In genomic region chr12:103273645-103274044, GRCh38 we compare ENCODE assay signal across 20 cellular contexts.
A peak's percentile ranks its signal among the peaks of the same experiment; 100 is the strongest.
DNase-seq lines count a peak whose midpoint lies in the region; ATAC-seq, FAIRE-seq and TF ChIP-seq lines count a peak whose summit lies in the region.
"Had no signal": no experiment of that assay in that cellular context is flagged by ENCODE, and none has a peak within 500 bp of the region (broad histone marks: within the 10 kb centered on the region; RNA-seq: fewer than 3 reads in every experiment).

No MANE protein-coding gene starts in this region.

- TF ChIP-seq POLR2A in gastroesophageal sphincter (IDR thresholded peaks at IDR 0.05): no peak

- TF ChIP-seq EP300 in gastroesophageal sphincter (IDR thresholded peaks at IDR 0.05): no peak

- H3K27me3 ChIP-seq in gastroesophageal sphincter (no peaks in the 10 kb centered on the region), psoas muscle (ENCODE audit: insufficient read depth in 3 of 3, low read length in 2 of 3) (no peaks in the 10 kb centered on the region)
- H3K27me3 ChIP-seq: esophagus squamous epithelium, sigmoid colon, tibial artery had no signal

- H3K9me3 ChIP-seq in gastroesophageal sphincter (no peaks in the 10 kb centered on the region), psoas muscle (no peaks in the 10 kb centered on the region)
- H3K9me3 ChIP-seq: esophagus squamous epithelium, heart right ventricle, sigmoid colon, tibial artery had no signal

- no peak overlapping the region for H3K27ac ChIP-seq in gastroesophageal sphincter
- H3K27ac ChIP-seq in psoas muscle: no peak overlapping the region
- H3K27ac ChIP-seq: esophagus squamous epithelium, heart right ventricle, HL-60, sigmoid colon, tibial artery had no signal

- FAIRE-seq in GM18507 (lab: Jason Lieb, UNC): peak; percentile 56

- DNase-seq in DMS79 (lab: John Stamatoyannopoulos, UW) (peak; percentile 20), GM18507 (ENCODE audit: extremely low spot score, insufficient read length, low read depth) (no peak), NCI-H146 (lab: John Stamatoyannopoulos, UW) (peak; percentile 78), epithelial cell of esophagus (ENCODE audit: low read depth) (peak; percentile 57), left cardiac atrium (no peak), dermis blood vessel endothelial cell (no peak), psoas muscle (no peak)
- DNase-seq: activated naive CD4-positive, alpha-beta T cell treated with anti-CD3 and anti-CD28 coated beads for 36 hours; esophagus squamous epithelium; HCEC 1CT; heart right ventricle; KG1; NCI-H1436; nucleus accumbens; sigmoid colon; stimulated activated CD4-positive, alpha-beta T cell treated with anti-CD3 and anti-CD28 coated beads, Interleukin-4, amount 100 ng/mL, for 24 hours; tibial artery had no signal

- WGBS in gastroesophageal sphincter (ENCODE audit: low coverage in 1 of 2), 2 donors: 43 to 73% methylated on average over 1 to 3 of the region's 3 CpGs
- 68 to 71% (median 68%) methylated on average over 3 of the region's 3 CpGs for WGBS in psoas muscle, 3 donors

- TF ChIP-seq CTCF in epithelial cell of esophagus (IDR thresholded peaks at IDR 0.05; ENCODE audit: insufficient read depth, low read depth, low read length, missing control alignments) (no peak), gastroesophageal sphincter (IDR thresholded peaks at IDR 0.05) (no peak), psoas muscle (IDR thresholded peaks at IDR 0.05) (no peak)

- intact Hi-C loops in left cardiac atrium (cut with DNase I) (no loop called here), psoas muscle (cut with DNase I) (no loop called here)

- ATAC-seq in gastroesophageal sphincter: no peak
- no peak for ATAC-seq in left cardiac atrium
- no peak for ATAC-seq in psoas muscle
- ATAC-seq: activated CD4-positive, CD25-positive, alpha-beta regulatory T cell treated with anti-CD3 and anti-CD28 coated beads, Interleukin-2, amount 50 U/mL, for 24 hours; heart right ventricle had no signal

- H3K36me3 ChIP-seq in gastroesophageal sphincter (no peaks in the 10 kb centered on the region), psoas muscle (ENCODE audit: insufficient read depth in 1 of 2, low read depth in 1 of 2) (no peaks in the 10 kb centered on the region)
- H3K36me3 ChIP-seq: esophagus squamous epithelium, heart right ventricle, sigmoid colon, tibial artery had no signal

- no peak overlapping the region for H3K4me3 ChIP-seq in epithelial cell of esophagus (ENCODE audit: low read length)
- H3K4me3 ChIP-seq in gastroesophageal sphincter: no peak overlapping the region
- H3K4me3 ChIP-seq in psoas muscle: no peak overlapping the region
- H3K4me3 ChIP-seq: esophagus squamous epithelium, heart right ventricle, sigmoid colon, tibial artery had no signal

- no peaks in the 10 kb centered on the region for H3K4me1 ChIP-seq in gastroesophageal sphincter
- no peaks in the 10 kb centered on the region for H3K4me1 ChIP-seq in psoas muscle
- H3K4me1 ChIP-seq: esophagus squamous epithelium, heart right ventricle, sigmoid colon, tibial artery had no signal

Comparison
In these comparisons a context has a peak if more than half of its experiments do, and no peak if none do; other contexts are left out.
1. DNase-seq: peak in DMS79 (single experiment), NCI-H146 (single experiment) and epithelial cell of esophagus (single experiment); none in GM18507 (single experiment), left cardiac atrium (single experiment), dermis blood vessel endothelial cell (single experiment) and psoas muscle (0 of 2).